33 cellular contexts compared by ENCODE assay signal in genomic region chr7:36100293-36100692, GRCh38.
"Had no signal": no experiment of that assay in that cellular context is flagged by ENCODE, and none has a peak within 500 bp of the region (broad histone marks: within the 10 kb centered on the region; RNA-seq: fewer than 3 reads in every experiment).

No MANE protein-coding gene starts in this region.

- H3K9me3 Mint-ChIP-seq: type B pancreatic cell had no signal

- DNase-seq: activated CD4-positive, alpha-beta memory T cell treated with anti-CD3 and anti-CD28 coated beads, Interleukin-2, amount 10 ng/mL, durations not matched to agents 7 days and 5 days; activated CD4-positive, alpha-beta T cell treated with anti-CD3 and anti-CD28 coated beads, Interleukin-2, amount 10 ng/mL, durations not matched to agents 24 days and 14 days; activated CD4-positive, CD25-positive, alpha-beta regulatory T cell treated with anti-CD3 and anti-CD28 coated beads, Interleukin-2, amount 50 U/mL, for 72 hours; activated naive CD8-positive, alpha-beta T cell treated with anti-CD3 and anti-CD28 coated beads, Interleukin-2, amount 50 U/mL, for 24 hours; activated T-cell treated with anti-CD3 and anti-CD28 coated beads, Interleukin-2, amount 50 U/mL, for 4 hours; anterior cingulate cortex; brain microvascular endothelial cell; gastrocnemius medialis; glutamatergic neuron; kidney; left colon; naive B cell; nephron progenitor cell; pancreas; retina; sigmoid colon; stimulated activated CD4-positive, alpha-beta T cell treated with anti-CD3 and anti-CD28 coated beads, Interleukin-1b, Interleukin-23, amount 100 ng/mL, for 48 hours; stimulated activated CD4-positive, alpha-beta T cell treated with anti-CD3 and anti-CD28 coated beads, Interleukin-4, amount 100 ng/mL, for 4 hours; stimulated activated CD8-positive, alpha-beta memory T cell treated with anti-CD3 and anti-CD28 coated beads, Interleukin-4, amount 100 ng/mL, for 48 hours; stimulated activated naive CD8-positive, alpha-beta T cell treated with anti-CD3 and anti-CD28 coated beads, Interleukin-15, amount 100 ng/mL, for 72 hours; substantia nigra; T-helper 2 cell had no signal

- H3K27me3 ChIP-seq: brain microvascular endothelial cell, gastrocnemius medialis, neutrophil, pancreas, sigmoid colon, vagina had no signal

- H3K4me3 ChIP-seq: gastrocnemius medialis, pancreas, prostate gland, sigmoid colon, smooth muscle cell, vagina had no signal

- H3K27ac ChIP-seq: brain microvascular endothelial cell, gastrocnemius medialis, neutrophil, pancreas, prostate gland, sigmoid colon, vagina had no signal

- H3K36me3 Mint-ChIP-seq: mesothelial cell of epicardium, naive B cell, type B pancreatic cell had no signal

- H3K4me1 Mint-ChIP-seq: activated CD4-positive, alpha-beta memory T cell treated with anti-CD3 and anti-CD28 coated beads, Interleukin-2, amount 10 ng/mL, durations not matched to agents 7 days and 5 days; activated CD4-positive, alpha-beta T cell treated with anti-CD3 and anti-CD28 coated beads, Interleukin-2, amount 10 ng/mL, durations not matched to agents 24 days and 14 days; activated naive CD4-positive, alpha-beta T cell treated with anti-CD3 and anti-CD28 coated beads, Interleukin-2, amount 50 U/mL, for 24 hours; activated naive CD8-positive, alpha-beta T cell treated with anti-CD3 and anti-CD28 coated beads, Interleukin-2, amount 50 U/mL, for 24 hours; activated T-helper 17 cell treated with anti-CD3 and anti-CD28 coated beads, Interleukin-2, amount 50 U/mL, for 72 hours; mesothelial cell of epicardium; naive B cell; stimulated activated memory B cell treated with anti-CD40 and anti-IgM and Interleukin-4, amounts not matched to agents 10 μg/mL and 1 μg/mL and 100 μg/mL, for 72 hours; stimulated activated naive CD8-positive, alpha-beta T cell treated with anti-CD3 and anti-CD28 coated beads, Interleukin-15, amount 100 ng/mL, for 72 hours had no signal

- H3K4me3 Mint-ChIP-seq: activated CD4-positive, alpha-beta memory T cell treated with anti-CD3 and anti-CD28 coated beads, Interleukin-2, amount 10 ng/mL, durations not matched to agents 7 days and 5 days; activated CD4-positive, alpha-beta T cell treated with anti-CD3 and anti-CD28 coated beads, Interleukin-2, amount 10 ng/mL, durations not matched to agents 24 days and 14 days; activated naive CD4-positive, alpha-beta T cell treated with anti-CD3 and anti-CD28 coated beads, Interleukin-2, amount 50 U/mL, for 24 hours; activated naive CD8-positive, alpha-beta T cell treated with anti-CD3 and anti-CD28 coated beads, Interleukin-2, amount 50 U/mL, for 24 hours; activated T-cell treated with anti-CD3 and anti-CD28 coated beads, Interleukin-2, amount 50 U/mL, for 4 hours; activated T-helper 17 cell treated with anti-CD3 and anti-CD28 coated beads, Interleukin-2, amount 50 U/mL, for 72 hours; mesothelial cell of epicardium; naive B cell; nephron progenitor cell; stimulated activated memory B cell treated with anti-CD40 and anti-IgM and Interleukin-4, amounts not matched to agents 10 μg/mL and 1 μg/mL and 100 μg/mL, for 72 hours; stimulated activated naive CD8-positive, alpha-beta T cell treated with anti-CD3 and anti-CD28 coated beads, Interleukin-15, amount 100 ng/mL, for 72 hours; type B pancreatic cell had no signal

- H3K9me3 ChIP-seq: gastrocnemius medialis, neutrophil, pancreas, prostate gland, sigmoid colon, vagina had no signal

- ATAC-seq: activated naive CD8-positive, alpha-beta T cell treated with anti-CD3 and anti-CD28 coated beads, Interleukin-2, amount 50 U/mL, for 24 hours; activated T-cell treated with anti-CD3 and anti-CD28 coated beads, Interleukin-2, amount 50 U/mL, for 4 hours; activated T-helper 17 cell treated with anti-CD3 and anti-CD28 coated beads, Interleukin-2, amount 50 U/mL, for 72 hours; esophagus mucosa; gastrocnemius medialis; left colon; pancreas; stimulated activated memory B cell treated with anti-CD40 and anti-IgM and Interleukin-4, amounts not matched to agents 10 μg/mL and 1 μg/mL and 100 μg/mL, for 72 hours; stimulated activated naive CD8-positive, alpha-beta T cell treated with anti-CD3 and anti-CD28 coated beads, Interleukin-15, amount 100 ng/mL, for 72 hours had no signal

- H3K4me1 ChIP-seq: pancreas, prostate gland, sigmoid colon, vagina had no signal

- H3K27me3 Mint-ChIP-seq: activated naive CD4-positive, alpha-beta T cell treated with anti-CD3 and anti-CD28 coated beads, Interleukin-2, amount 50 U/mL, for 24 hours; activated naive CD8-positive, alpha-beta T cell treated with anti-CD3 and anti-CD28 coated beads, Interleukin-2, amount 50 U/mL, for 24 hours; stimulated activated naive CD8-positive, alpha-beta T cell treated with anti-CD3 and anti-CD28 coated beads, Interleukin-15, amount 100 ng/mL, for 72 hours; type B pancreatic cell had no signal

- H3K4me2 ChIP-seq: smooth muscle cell had no signal

- H3K36me3 ChIP-seq: brain microvascular endothelial cell, gastrocnemius medialis, neutrophil, pancreas, prostate gland, sigmoid colon, vagina had no signal

- FAIRE-seq: endothelial cell of umbilical vein, kidney, pancreas had no signal

- H3K27ac Mint-ChIP-seq: activated CD4-positive, alpha-beta memory T cell treated with anti-CD3 and anti-CD28 coated beads, Interleukin-2, amount 10 ng/mL, durations not matched to agents 7 days and 5 days; activated CD4-positive, alpha-beta T cell treated with anti-CD3 and anti-CD28 coated beads, Interleukin-2, amount 10 ng/mL, durations not matched to agents 24 days and 14 days; activated naive CD4-positive, alpha-beta T cell treated with anti-CD3 and anti-CD28 coated beads, Interleukin-2, amount 50 U/mL, for 24 hours; activated naive CD8-positive, alpha-beta T cell treated with anti-CD3 and anti-CD28 coated beads, Interleukin-2, amount 50 U/mL, for 24 hours; activated T-helper 17 cell treated with anti-CD3 and anti-CD28 coated beads, Interleukin-2, amount 50 U/mL, for 72 hours; mesothelial cell of epicardium; naive B cell; nephron progenitor cell; stimulated activated memory B cell treated with anti-CD40 and anti-IgM and Interleukin-4, amounts not matched to agents 10 μg/mL and 1 μg/mL and 100 μg/mL, for 72 hours; stimulated activated naive CD8-positive, alpha-beta T cell treated with anti-CD3 and anti-CD28 coated beads, Interleukin-15, amount 100 ng/mL, for 72 hours; type B pancreatic cell had no signal
